ENCODE assay signal across 1 cellular context in genomic region chr17:7705269-7706255, GRCh38.
TF ChIP-seq lines count a peak whose summit lies in the region.

No MANE protein-coding gene starts in this region.

TF ChIP-seq in GM12878, 131 proteins besides CTCF, POLR2A, EP300 and RAD21:
- TF ChIP-seq DPF2 (IDR thresholded peaks at IDR 0.05) (no peak), MYB (IDR thresholded peaks at IDR 0.05; ENCODE audit: borderline replicate concordance, low read depth, low read length) (no peak), GABPA (IDR thresholded peaks at IDR 0.05; ENCODE audit: low read depth) (no peak), BCL11A (IDR thresholded peaks at IDR 0.05; ENCODE audit: low read depth, low read length) (no peak), CREM (IDR thresholded peaks at IDR 0.05; ENCODE audit: low read depth) (no peak), SP1 (IDR thresholded peaks at IDR 0.05; ENCODE audit: low read depth, low read length) (no peak), FOXK2 (IDR thresholded peaks at IDR 0.05) (no peak), CEBPB (IDR thresholded peaks at IDR 0.05; ENCODE audit: borderline replicate concordance in 1 of 2, low read depth in 2 of 2, low read length in 2 of 2) (no peak), ATF3 (IDR thresholded peaks at IDR 0.05; ENCODE audit: borderline replicate concordance, extremely low read depth, low read depth, low read length) (no peak)
- TF ChIP-seq, protein P1, sequence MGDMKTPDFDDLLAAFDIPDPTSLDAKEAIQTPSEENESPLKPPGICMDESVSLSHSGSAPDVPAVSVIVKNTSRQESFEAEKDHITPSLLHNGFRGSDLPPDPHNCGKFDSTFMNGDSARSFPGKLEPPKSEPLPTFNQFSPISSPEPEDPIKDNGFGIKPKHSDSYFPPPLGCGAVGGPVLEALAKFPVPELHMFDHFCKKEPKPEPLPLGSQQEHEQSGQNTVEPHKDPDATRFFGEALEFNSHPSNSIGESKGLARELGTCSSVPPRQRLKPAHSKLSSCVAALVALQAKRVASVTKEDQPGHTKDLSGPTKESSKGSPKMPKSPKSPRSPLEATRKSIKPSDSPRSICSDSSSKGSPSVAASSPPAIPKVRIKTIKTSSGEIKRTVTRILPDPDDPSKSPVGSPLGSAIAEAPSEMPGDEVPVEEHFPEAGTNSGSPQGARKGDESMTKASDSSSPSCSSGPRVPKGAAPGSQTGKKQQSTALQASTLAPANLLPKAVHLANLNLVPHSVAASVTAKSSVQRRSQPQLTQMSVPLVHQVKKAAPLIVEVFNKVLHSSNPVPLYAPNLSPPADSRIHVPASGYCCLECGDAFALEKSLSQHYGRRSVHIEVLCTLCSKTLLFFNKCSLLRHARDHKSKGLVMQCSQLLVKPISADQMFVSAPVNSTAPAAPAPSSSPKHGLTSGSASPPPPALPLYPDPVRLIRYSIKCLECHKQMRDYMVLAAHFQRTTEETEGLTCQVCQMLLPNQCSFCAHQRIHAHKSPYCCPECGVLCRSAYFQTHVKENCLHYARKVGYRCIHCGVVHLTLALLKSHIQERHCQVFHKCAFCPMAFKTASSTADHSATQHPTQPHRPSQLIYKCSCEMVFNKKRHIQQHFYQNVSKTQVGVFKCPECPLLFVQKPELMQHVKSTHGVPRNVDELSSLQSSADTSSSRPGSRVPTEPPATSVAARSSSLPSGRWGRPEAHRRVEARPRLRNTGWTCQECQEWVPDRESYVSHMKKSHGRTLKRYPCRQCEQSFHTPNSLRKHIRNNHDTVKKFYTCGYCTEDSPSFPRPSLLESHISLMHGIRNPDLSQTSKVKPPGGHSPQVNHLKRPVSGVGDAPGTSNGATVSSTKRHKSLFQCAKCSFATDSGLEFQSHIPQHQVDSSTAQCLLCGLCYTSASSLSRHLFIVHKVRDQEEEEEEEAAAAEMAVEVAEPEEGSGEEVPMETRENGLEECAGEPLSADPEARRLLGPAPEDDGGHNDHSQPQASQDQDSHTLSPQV (IDR thresholded peaks at IDR 0.05) = no peak
TF ChIP-seq in GM12878: peak in this region for 0.
